In genomic region chr5:93193756-93194155, GRCh38 we compare ENCODE assay signal across 22 cellular contexts.
A peak's percentile ranks its signal among the peaks of the same experiment; 100 is the strongest.
DNase-seq lines count a peak whose midpoint lies in the region; ATAC-seq, FAIRE-seq and TF ChIP-seq lines count a peak whose summit lies in the region.
"Had no signal": no experiment of that assay in that cellular context is flagged by ENCODE, and none has a peak within 500 bp of the region (broad histone marks: within the 10 kb centered on the region; RNA-seq: fewer than 3 reads in every experiment).

No MANE protein-coding gene starts in this region.

- H2AK5ac ChIP-seq in IMR-90 (ENCODE audit: low read depth, low read length), result peak overlapping the region; percentile 56; the same call in 1 of the 2 replicates

- peak overlapping the region; percentile 54 to 61; a peak in 1 of 4 replicates for H4K8ac ChIP-seq in IMR-90 (ENCODE audit: low read depth in 2 of 2, low read length in 2 of 2)

- H3K4me1 ChIP-seq in A549 (peaks cover 51% of the 10 kb centered on the region), IMR-90 (ENCODE audit: control insufficient read depth, insufficient read depth, low read length) (peaks cover 7% of the 10 kb centered on the region), liver (ENCODE audit: control insufficient read depth in 4 of 4, insufficient read depth in 4 of 4, low read length in 3 of 4) (no peaks in the 10 kb centered on the region)
- H3K4me1 ChIP-seq: transverse colon had no signal

- in situ Hi-C loops in IMR-90 (cut with MboI; ENCODE audit: low sequenced_read_pairs), result no loop called here

- 75% methylated on average over 4 of the region's 4 CpGs for WGBS in A549 (ENCODE audit: missing lambda C conversion rate)
- no CpG with 5 or more reads among the region's 4 CpGs for WGBS in IMR-90 (ENCODE audit: extremely low coverage in 2 of 2, insufficient read length in 1 of 2), 2 experiments
- WGBS in liver, result 53% methylated on average over 4 of the region's 4 CpGs

- TF ChIP-seq POLR2A in A549 (IDR thresholded peaks at IDR 0.05; ENCODE audit: low read length) (no peak), IMR-90 (IDR thresholded peaks at IDR 0.05; ENCODE audit: low read depth, low read length) (no peak)

- H3K9ac ChIP-seq in IMR-90 (ENCODE audit: low read depth, low read length) (peak overlapping the region; percentile 29; the same call in 1 of the 2 replicates), liver (ENCODE audit: low read depth in 1 of 2, low read length in 2 of 2) (no peak overlapping the region)

- H3K56ac ChIP-seq in IMR-90 (ENCODE audit: extremely low read depth, insufficient read depth, low read length), result peak overlapping the region; percentile 13; the same call in 1 of the 2 replicates

- TF ChIP-seq RAD21 in A549 (conservative IDR thresholded peaks at IDR 0.05 in 1 of 2, IDR thresholded peaks at IDR 0.05 in 1 of 2) (no peak), IMR-90 (IDR thresholded peaks at IDR 0.05; ENCODE audit: low read length) (no peak), liver (IDR thresholded peaks at IDR 0.05) (no peak)

- TF ChIP-seq CTCF in A549 (IDR thresholded peaks at IDR 0.05) (no peak), IMR-90 (conservative IDR thresholded peaks at IDR 0.05; ENCODE audit: low read depth, low read length) (no peak), liver (IDR thresholded peaks at IDR 0.05; ENCODE audit: low read depth, low read length, missing input control) (no peak), GM20000 (IDR thresholded peaks at IDR 0.05; ENCODE audit: extremely low read depth, missing control alignments) (no peak)

- no peak overlapping the region for H3K4me3 ChIP-seq in A549
- H3K4me3 ChIP-seq in IMR-90 (ENCODE audit: insufficient read depth, low read depth, low read length), result no peak overlapping the region
- H3K4me3 ChIP-seq in liver (ENCODE audit: low read depth in 1 of 3, low read length in 3 of 3), result no peak overlapping the region
- H3K4me3 ChIP-seq: SK-N-MC, transverse colon had no signal

- no peak for DNase-seq in A549 (ENCODE audit: low read depth in 1 of 2, low spot score in 1 of 2)
- peak; percentile 36 for DNase-seq in IMR-90
- peak; percentile 75 for DNase-seq in astrocyte of the hippocampus (ENCODE audit: low read depth, low spot score)
- DNase-seq in SW480 (ENCODE audit: low spot score), result no peak
- DNase-seq in glomerular visceral epithelial cell (ENCODE audit: extremely low spot score), result no peak
- no peak for DNase-seq in GM20000 (ENCODE audit: low spot score)
- DNase-seq: activated CD4-positive, alpha-beta T cell treated with anti-CD3 and anti-CD28 coated beads for 1 hour; activated naive CD8-positive, alpha-beta T cell treated with anti-CD3 and anti-CD28 coated beads, Interleukin-2, amount 50 U/mL, for 24 hours; CD4-positive, CD25-positive, alpha-beta regulatory T cell; cerebellar nuclear complex; DMS79 treated with DMSO at 0.1 percent for 48 hours; effector memory CD8-positive, alpha-beta T cell; NCI-H2029 treated with DMSO at 0.1 percent for 48 hours; NCI-H510A; right cardiac atrium; stimulated activated naive CD4-positive, alpha-beta T cell treated with Interleukin-2 at 50 U/mL for 16 hours; transverse colon had no signal

- no peak overlapping the region for H2BK5ac ChIP-seq in IMR-90 (ENCODE audit: low read depth, low read length, poor library complexity, severe bottlenecking)

- H3K4me2 ChIP-seq in A549 (peak overlapping the region; percentile 29; the same call in 1 of the 3 replicates), IMR-90 (ENCODE audit: low read depth, low read length) (peak overlapping the region; percentile 43; the same call in 1 of the 2 replicates)

- no peaks in the 10 kb centered on the region for H3K79me1 ChIP-seq in IMR-90 (ENCODE audit: low read depth in 1 of 2, low read length in 2 of 2)

- H3K4ac ChIP-seq in IMR-90 (ENCODE audit: low read depth, low read length), result peak overlapping the region; percentile 54

- TF ChIP-seq EP300 in A549 (IDR thresholded peaks at IDR 0.05), result no peak

- H3K27me3 ChIP-seq in IMR-90 (ENCODE audit: control insufficient read depth, insufficient read depth, low read length) (no peaks in the 10 kb centered on the region), liver (ENCODE audit: control insufficient read depth in 4 of 4, insufficient read depth in 4 of 4, low read length in 3 of 4) (no peaks in the 10 kb centered on the region)
- H3K27me3 ChIP-seq: neutrophil, transverse colon had no signal

- CTCF ChIA-PET in A549 (lab: Yijun Ruan, JAX), result no interaction called here
- CTCF ChIA-PET in IMR-90 (lab: Yijun Ruan, JAX), result interaction anchor here (1.3 kb wide), 1 partner anchor 9 kb away, joined by 3 read pairs; no protein-coding TSS in a partner anchor

- 0 out of 2 replicates have a peak overlapping the region, but pooled peaks have one; percentile 24 for H3K14ac ChIP-seq in IMR-90 (replicated peaks; ENCODE audit: low read depth, low read length)

- POLR2A ChIA-PET in A549 (lab: Yijun Ruan, JAX) (interaction anchor here (0.5 to 0.6 kb wide), 2 partner anchors 389 to 392 kb away, joined by 3 to 6 read pairs; no protein-coding TSS in a partner anchor), IMR-90 (lab: Charles Lee; ENCODE audit: unreplicated experiment) (no interaction called here)

- no peak overlapping the region for H2AFZ ChIP-seq in IMR-90 (replicated peaks; ENCODE audit: low read length, poor library complexity)

- no peak for FAIRE-seq in A549 (lab: Jason Lieb, UNC)
- FAIRE-seq: GM18507 had no signal

- no TSS peak for BruUV-seq in IMR-90 (replicated peaks; lab: Mats Ljungman, UMichigan)

- H3K27ac ChIP-seq in A549, result peak overlapping the region in 1 of 2 experiments; percentile 36; a peak in 3 of 6 replicates
- no peak overlapping the region for H3K27ac ChIP-seq in IMR-90 (ENCODE audit: insufficient read depth, low read length)
- peak overlapping the region in 1 of 2 donors; percentile 59 for H3K27ac ChIP-seq in liver (ENCODE audit: low read depth in 1 of 2, low read length in 2 of 2)
- H3K27ac ChIP-seq: neutrophil, SK-N-MC had no signal

- peak overlapping the region; percentile 79 for H4K5ac ChIP-seq in IMR-90 (ENCODE audit: low read depth, low read length)

- H2BK15ac ChIP-seq in IMR-90 (ENCODE audit: low read depth, low read length), result peak overlapping the region; percentile 82; the same call in 2 of the 3 replicates

- ATAC-seq in A549 (no peak), IMR-90 (ENCODE audit: low read depth) (no peak), HG02798 (IDR thresholded peaks at IDR 0.05; ENCODE audit: poor library complexity, unreplicated experiment) (no peak)
- ATAC-seq: activated naive CD8-positive, alpha-beta T cell treated with anti-CD3 and anti-CD28 coated beads, Interleukin-2, amount 50 U/mL, for 24 hours; effector memory CD8-positive, alpha-beta T cell; right cardiac atrium had no signal

- intact Hi-C loops in IMR-90 (cut with micrococcal nuclease), result loop anchor here (2.0 to 5.0 kb wide), 2 partner anchors 55 to 136 kb away; no protein-coding TSS in a partner anchor

- peaks cover 7% of the 10 kb centered on the region; the same call in 1 of the 2 replicates for H3K9me1 ChIP-seq in IMR-90 (ENCODE audit: insufficient read depth, low read length)

- dilution Hi-C loops in IMR-90 (cut with HindIII; ENCODE audit: low sequenced_read_pairs, unreplicated experiment), result no loop called here

- H4K20me1 ChIP-seq in IMR-90 (ENCODE audit: insufficient read depth, low read length), result no peaks in the 10 kb centered on the region

- peak overlapping the region; percentile 15; the same call in 1 of the 2 replicates for H3K23ac ChIP-seq in IMR-90 (ENCODE audit: low read depth, low read length)

- H2AK9ac ChIP-seq in IMR-90 (replicated peaks; ENCODE audit: low read depth, low read length, poor library complexity), result no peak overlapping the region

- H3K36me3 ChIP-seq in IMR-90 (ENCODE audit: control insufficient read depth, insufficient read depth, low read length) (no peaks in the 10 kb centered on the region), liver (ENCODE audit: control insufficient read depth in 4 of 4, insufficient read depth in 3 of 4, low read depth in 1 of 4, low read length in 3 of 4) (no peaks in the 10 kb centered on the region)
- H3K36me3 ChIP-seq: neutrophil, transverse colon had no signal

- peak overlapping the region; percentile 67 for H2BK120ac ChIP-seq in IMR-90 (ENCODE audit: low read depth, low read length)

- H3K18ac ChIP-seq in IMR-90 (ENCODE audit: low read depth, low read length), result peak overlapping the region; percentile 93

- peak overlapping the region; percentile 9; the same call in 1 of the 2 replicates for H2BK20ac ChIP-seq in IMR-90 (ENCODE audit: low read depth, low read length)

- H3K9me3 ChIP-seq in A549, result no peaks in the 10 kb centered on the region
- H3K9me3 ChIP-seq in IMR-90 (ENCODE audit: control insufficient read depth, insufficient read depth, low read length), result no peaks in the 10 kb centered on the region
- H3K9me3 ChIP-seq in liver (ENCODE audit: control insufficient read depth in 4 of 4, low read length in 3 of 4), result no peaks in the 10 kb centered on the region
- H3K9me3 ChIP-seq: neutrophil, transverse colon had no signal

- H4K91ac ChIP-seq in IMR-90 (ENCODE audit: insufficient read depth, low read depth, low read length), result peak overlapping the region; percentile 53; the same call in 1 of the 2 replicates

TF ChIP-seq in A549, 52 proteins besides CTCF, POLR2A, EP300 and RAD21:
- TF ChIP-seq CBX2 (IDR thresholded peaks at IDR 0.05; ENCODE audit: borderline replicate concordance, low read depth), result no peak

TF ChIP-seq in IMR-90, 13 proteins besides CTCF, POLR2A, EP300 and RAD21 (continues in another document):
- no peak for TF ChIP-seq ELK1 (IDR thresholded peaks at IDR 0.05; ENCODE audit: borderline replicate concordance, low read depth, low read length)
- no peak for TF ChIP-seq CEBPB (IDR thresholded peaks at IDR 0.05; ENCODE audit: low read depth, low read length)

TF ChIP-seq in liver, 16 proteins besides CTCF, POLR2A, EP300 and RAD21 (continues in another document):
- no peak for TF ChIP-seq EGR1 (IDR thresholded peaks at IDR 0.05; ENCODE audit: low read depth in 2 of 2)
- TF ChIP-seq ZBTB33 (IDR thresholded peaks at IDR 0.05), result no peak
- no peak for TF ChIP-seq HNF4G (IDR thresholded peaks at IDR 0.05)
- TF ChIP-seq MAX (IDR thresholded peaks at IDR 0.05), result no peak

Comparison
In these comparisons a context has a peak if more than half of its experiments do, and no peak if none do; other contexts are left out.
1. DNase-seq: peak in IMR-90 (single experiment) and astrocyte of the hippocampus (single experiment); none in A549 (0 of 2), SW480 (single experiment), glomerular visceral epithelial cell (single experiment) and GM20000 (single experiment).